In genomic region chr2:110048255-110049197, GRCh38 we compare ENCODE assay signal across 8 cellular contexts.
A peak's percentile ranks its signal among the peaks of the same experiment; 100 is the strongest.
DNase-seq lines count a peak whose midpoint lies in the region; ATAC-seq and TF ChIP-seq lines count a peak whose summit lies in the region.
"Not testable (repeated sequence)": the region's sequence is repeated elsewhere in the genome, so short reads cannot be mapped to it uniquely, and the experiment has no call there.

No MANE protein-coding gene starts in this region.

- not testable (repeated sequence) for H3K4me1 Mint-ChIP-seq in chondrocyte (ENCODE audit: low read depth)

- not testable (repeated sequence) for H3K9me3 Mint-ChIP-seq in chondrocyte (ENCODE audit: low read depth)

- H2AFZ ChIP-seq in PC-3 (ENCODE audit: low read length): not testable (repeated sequence)

- not testable (repeated sequence) for H3K9me2 ChIP-seq in PC-3 (replicated peaks; ENCODE audit: low read length)

- POLR2A ChIA-PET in PC-3 (lab: Charles Lee; ENCODE audit: unreplicated experiment): not testable (repeated sequence)

- WGBS in psoas muscle, 3 donors: 19 to 36% (median 35%) methylated on average over 5 to 10 of the region's 16 CpGs

- not testable (repeated sequence) for H3K4me2 ChIP-seq in PC-3 (ENCODE audit: low read length)

- intact Hi-C loops in PC-3 (cut with micrococcal nuclease); cardiac septum (cut with DNase I); left lung (cut with DNase I); psoas muscle (cut with DNase I): not testable (repeated sequence)

- H3K9me3 ChIP-seq in PC-3 (ENCODE audit: low read length); left lung; psoas muscle: not testable (repeated sequence)

- H3K9ac ChIP-seq in PC-3 (ENCODE audit: low read length): not testable (repeated sequence)

- TF ChIP-seq CTCF in PC-3 (conservative IDR thresholded peaks at IDR 0.05; ENCODE audit: low read depth, low read length); chondrocyte (IDR thresholded peaks at IDR 0.05); left lung (IDR thresholded peaks at IDR 0.05); psoas muscle (IDR thresholded peaks at IDR 0.05): not testable (repeated sequence)

- not testable (repeated sequence) for H3K27ac Mint-ChIP-seq in chondrocyte (ENCODE audit: unreplicated experiment)

- H3F3A ChIP-seq in PC-3 (ENCODE audit: low read length, unreplicated experiment): not testable (repeated sequence)

- not testable (repeated sequence) for H4K20me1 ChIP-seq in PC-3 (ENCODE audit: low read length)

- not testable (repeated sequence) for H3K27me3 Mint-ChIP-seq in chondrocyte (ENCODE audit: low read depth)

- H3K27me3 ChIP-seq in PC-3 (ENCODE audit: low read length); left lung; psoas muscle (ENCODE audit: insufficient read depth in 3 of 3, low read length in 2 of 3): not testable (repeated sequence)

- H3K27ac ChIP-seq in PC-3 (ENCODE audit: low read length); left lung: not testable (repeated sequence)
- H3K27ac ChIP-seq in psoas muscle: peak overlapping the region; percentile 58

- not testable (repeated sequence) for H3K36me3 Mint-ChIP-seq in chondrocyte (ENCODE audit: low read depth)

- H3K4me1 ChIP-seq in PC-3 (ENCODE audit: insufficient read depth, low read length); left lung; psoas muscle: not testable (repeated sequence)

- not testable (repeated sequence) for BruUV-seq in PC-3 (replicated peaks; lab: Mats Ljungman, UMichigan)

- H3K4me3 Mint-ChIP-seq in chondrocyte (ENCODE audit: unreplicated experiment): not testable (repeated sequence)

- peak; percentile 0 for DNase-seq in Ammon's horn (ENCODE audit: low spot score)
- peak; percentile 1 for DNase-seq in PC-3
- DNase-seq in chondrocyte (ENCODE audit: low spot score): peak; percentile 65
- DNase-seq in cardiac septum (ENCODE audit: low spot score): peak; percentile 70
- peak; percentile 23 to 44 for DNase-seq in left lung
- peak; percentile 82 for DNase-seq in mesenteric fat pad (ENCODE audit: low spot score)
- peak in 1 of 2 donors; percentile 23 for DNase-seq in psoas muscle
- DNase-seq in superior temporal gyrus (ENCODE audit: extremely low spot score): peak; percentile 2

- not testable (repeated sequence) for H3K4me3 ChIP-seq in PC-3 (ENCODE audit: low read length); left lung; psoas muscle

- H3K79me2 ChIP-seq in PC-3 (ENCODE audit: low read length): not testable (repeated sequence)

- CTCF ChIA-PET in PC-3 (lab: Charles Lee): not testable (repeated sequence)

- not testable (repeated sequence) for H3K36me3 ChIP-seq in PC-3 (ENCODE audit: low read depth, low read length); left lung; psoas muscle (ENCODE audit: insufficient read depth in 1 of 2, low read depth in 1 of 2)

- ATAC-seq in PC-3, left lung: not testable (repeated sequence)
- ATAC-seq in psoas muscle: peak; percentile 78 to 93 (median 86)
